Comparison of ENCODE assay signal across 9 cellular contexts in the genomic region with DNA sequence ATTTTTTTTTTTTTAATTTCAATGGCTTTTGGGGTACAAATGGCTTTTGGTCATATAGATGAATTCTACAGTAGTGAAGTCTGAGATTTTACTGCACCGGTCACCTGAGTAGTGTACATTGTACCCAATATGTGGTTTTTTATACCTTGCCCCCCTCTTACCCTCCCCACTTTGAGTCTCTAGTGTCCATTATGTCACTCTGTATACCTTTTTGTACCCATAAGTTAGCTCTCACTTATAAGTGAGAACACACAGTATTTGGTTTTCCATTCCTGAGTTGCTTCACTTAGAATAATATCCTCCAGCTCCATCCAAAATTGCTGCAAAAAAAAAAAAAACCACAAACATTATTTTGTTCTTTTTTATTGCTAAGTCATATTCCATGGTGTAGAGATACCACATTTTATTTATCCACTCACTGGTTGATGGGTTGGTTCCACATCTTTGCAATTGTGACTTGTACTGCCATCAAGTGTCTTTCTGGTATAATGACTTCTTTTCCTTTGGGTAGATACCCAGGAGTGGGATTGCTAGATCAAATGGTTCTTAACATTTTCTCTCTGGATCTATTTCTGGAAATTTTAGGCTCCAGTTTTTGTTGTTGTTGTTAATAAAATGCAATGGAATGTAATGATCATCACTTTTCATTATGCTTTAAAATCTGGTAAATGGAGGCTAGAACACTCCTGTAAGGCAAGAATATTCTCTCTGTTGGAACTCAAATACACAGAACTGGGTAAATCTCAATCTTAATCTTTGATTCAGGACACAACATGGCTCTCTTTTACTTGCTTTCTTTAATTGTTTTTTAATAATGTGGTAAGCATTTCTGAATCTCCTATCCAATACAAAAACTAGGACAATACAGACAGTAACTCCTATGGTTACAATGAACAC. TPM values are rescaled to one million over a fixed set of nuclear protein-coding genes. Genes with fewer than 3 reads are reported as not detected.
DNase-seq lines count a peak whose midpoint lies in the region; ATAC-seq, FAIRE-seq and TF ChIP-seq lines count a peak whose summit lies in the region.
"Had no signal": no experiment of that assay in that cellular context is flagged by ENCODE, and none has a peak within 500 bp of the region (broad histone marks: within the 10 kb centered on the region; RNA-seq: fewer than 3 reads in every experiment).

No MANE protein-coding gene starts in this region.

- no peak for DNase-seq in activated T-cell treated with anti-CD3 and anti-CD28 coated beads, Interleukin-2, amount 50 U/mL, for 24 hours
- DNase-seq in activated T-cell treated with anti-CD3 and anti-CD28 coated beads, Interleukin-2, amount 50 U/mL, for 48 hours, result no peak
- peak; percentile 62 to 63 for DNase-seq in NCI-H446 (lab: John Stamatoyannopoulos, UW)
- DNase-seq in bronchial epithelial cell (ENCODE audit: low read depth), result peak; percentile 28
- DNase-seq in osteoblast (ENCODE audit: insufficient read length, low spot score, missing footprints), result no peak
- DNase-seq in NCI-H1436 (lab: John Stamatoyannopoulos, UW), result no peak
- no peak for DNase-seq in stimulated activated CD4-positive, alpha-beta T cell treated with anti-CD3 and anti-CD28 coated beads, Interleukin-4, amount 100 ng/mL, for 24 hours

- no peak overlapping the region for H3K4me3 Mint-ChIP-seq in activated T-cell treated with anti-CD3 and anti-CD28 coated beads, Interleukin-2, amount 50 U/mL, for 24 hours

- TF ChIP-seq CTCF in bronchial epithelial cell (IDR thresholded peaks at IDR 0.05; ENCODE audit: insufficient read depth, low read length, severe bottlenecking) (no peak), osteoblast (IDR thresholded peaks at IDR 0.05; ENCODE audit: extremely low read depth, low read depth, low read length) (peak; percentile 11)

- H3K9me3 ChIP-seq in osteoblast (ENCODE audit: low read depth, low read length), result no peaks in the 10 kb centered on the region
- H3K9me3 ChIP-seq: breast epithelium had no signal

- peak overlapping the region; percentile 84 for H3K4me2 ChIP-seq in osteoblast (ENCODE audit: insufficient read depth, low read length)

- peaks cover 83% of the 10 kb centered on the region for H3K4me1 ChIP-seq in osteoblast (ENCODE audit: insufficient read depth, low read length)

- H3K9me3 Mint-ChIP-seq in activated T-cell treated with anti-CD3 and anti-CD28 coated beads, Interleukin-2, amount 50 U/mL, for 24 hours, result no peaks in the 10 kb centered on the region

- no peak for FAIRE-seq in bronchial epithelial cell (lab: Jason Lieb, UNC)

- H2AFZ ChIP-seq in osteoblast (ENCODE audit: low read length), result no peak overlapping the region

- H3K79me2 ChIP-seq in osteoblast (ENCODE audit: insufficient read depth, low read length), result peaks cover 97% of the 10 kb centered on the region

- peak overlapping the region; percentile 46 for H3K27ac ChIP-seq in osteoblast (ENCODE audit: low read depth, low read length)

- peak overlapping the region; percentile 70 for H3K27ac Mint-ChIP-seq in activated T-cell treated with anti-CD3 and anti-CD28 coated beads, Interleukin-2, amount 50 U/mL, for 24 hours

- peaks cover 84% of the 10 kb centered on the region for H3K36me3 Mint-ChIP-seq in activated T-cell treated with anti-CD3 and anti-CD28 coated beads, Interleukin-2, amount 50 U/mL, for 24 hours (ENCODE audit: low read depth)

- no peaks in the 10 kb centered on the region for H3K27me3 Mint-ChIP-seq in activated T-cell treated with anti-CD3 and anti-CD28 coated beads, Interleukin-2, amount 50 U/mL, for 24 hours

- H3K4me3 ChIP-seq in bronchial epithelial cell (ENCODE audit: low read depth, low read length) (no peak overlapping the region), osteoblast (ENCODE audit: insufficient read depth, low read length) (peak overlapping the region; percentile 77)
- H3K4me3 ChIP-seq: breast epithelium had no signal

- no peak for ATAC-seq in GM18519 (IDR thresholded peaks at IDR 0.05; ENCODE audit: low FRiP score, unreplicated experiment)

- H3K27me3 ChIP-seq in bronchial epithelial cell (ENCODE audit: control insufficient read depth, insufficient read depth, low read length) (no peaks in the 10 kb centered on the region), osteoblast (ENCODE audit: insufficient read depth, low read length) (no peaks in the 10 kb centered on the region)
- H3K27me3 ChIP-seq: breast epithelium had no signal

- H4K20me1 ChIP-seq in osteoblast (ENCODE audit: insufficient read depth, low read length), result peaks cover 94% of the 10 kb centered on the region

- peaks cover 90% of the 10 kb centered on the region for H3K4me1 Mint-ChIP-seq in activated T-cell treated with anti-CD3 and anti-CD28 coated beads, Interleukin-2, amount 50 U/mL, for 24 hours (ENCODE audit: low read depth)

- H3K36me3 ChIP-seq in bronchial epithelial cell (ENCODE audit: control insufficient read depth, insufficient read depth, low read length), result peaks cover 19% of the 10 kb centered on the region
- H3K36me3 ChIP-seq in osteoblast (ENCODE audit: insufficient read depth, low read length), result peaks cover 73% of the 10 kb centered on the region
- H3K36me3 ChIP-seq: breast epithelium had no signal

RNA-seq across cellular contexts. Expression of a gene that starts 10.3 kb away (rescaled TPM):
- total RNA-seq in bronchial epithelial cell, result 114 and 133 TPM in 2 replicates
- total RNA-seq in osteoblast, result 818 and 1,122 TPM in 2 replicates

RNA-seq across cellular contexts. Expression of a gene that starts 46.5 kb away (rescaled TPM):
- total RNA-seq in bronchial epithelial cell, result 21.9 and 66.6 TPM in 2 replicates
- 62.2 and 78.2 TPM in 2 replicates for total RNA-seq in osteoblast

RNA-seq across cellular contexts. Expression of a gene that starts 50.5 kb away (rescaled TPM):
- 0.26 and 0.77 TPM in 2 replicates for total RNA-seq in bronchial epithelial cell
- 4.1 and 4.3 TPM in 2 replicates for total RNA-seq in osteoblast

Comparison
In these comparisons a context has a peak if more than half of its experiments do, and no peak if none do; other contexts are left out.
1. DNase-seq: peak in NCI-H446 (2 of 2) and bronchial epithelial cell (single experiment); none in activated T-cell treated with anti-CD3 and anti-CD28 coated beads, Interleukin-2, amount 50 U/mL, for 24 hours (single experiment), activated T-cell treated with anti-CD3 and anti-CD28 coated beads, Interleukin-2, amount 50 U/mL, for 48 hours (0 of 2), osteoblast (single experiment), NCI-H1436 (single experiment) and stimulated activated CD4-positive, alpha-beta T cell treated with anti-CD3 and anti-CD28 coated beads, Interleukin-4, amount 100 ng/mL, for 24 hours (single experiment).